In the genomic region with DNA sequence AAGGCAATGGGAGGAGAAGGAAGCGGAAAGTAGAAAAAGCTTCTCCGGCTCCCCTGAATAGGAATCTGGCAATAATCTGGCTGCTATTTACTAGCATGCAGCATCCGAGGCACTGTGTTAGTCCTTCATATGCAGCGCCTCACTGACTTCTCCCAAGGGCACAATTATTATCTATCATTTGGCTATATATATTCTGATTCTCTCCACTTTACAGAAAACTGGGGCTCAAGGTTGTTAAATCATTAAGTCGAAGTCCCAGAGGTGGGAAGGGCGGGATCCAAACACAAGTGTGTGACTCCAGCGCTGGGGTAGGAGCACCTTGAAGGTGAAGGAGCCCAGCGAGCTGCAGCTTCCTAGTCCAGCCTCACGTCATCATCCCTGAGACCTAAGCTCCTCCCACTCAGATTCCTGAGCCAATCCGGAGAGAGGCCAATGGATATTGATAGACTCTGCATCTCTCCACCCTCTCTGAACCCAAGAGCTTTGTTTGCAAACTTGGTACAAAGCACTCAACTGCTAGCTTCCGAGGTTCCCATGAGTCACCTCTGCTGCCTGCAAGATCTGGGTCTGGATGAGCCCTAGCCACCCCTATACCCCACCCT, we compare ENCODE assay signal across 8 cellular contexts. TPM values are rescaled to one million over a fixed set of nuclear protein-coding genes. Genes with fewer than 3 reads are reported as not detected.
DNase-seq lines count a peak whose midpoint lies in the region; ATAC-seq and TF ChIP-seq lines count a peak whose summit lies in the region.

No MANE protein-coding gene starts in this region.

- H3K27ac ChIP-seq in HUES48 (ENCODE audit: low read depth, low read length) (peak overlapping the region; percentile 15), adrenal gland (no peak overlapping the region)

- H3K27me3 ChIP-seq in HUES48 (ENCODE audit: control insufficient read depth, insufficient read depth, low read length) (no peaks in the 10 kb centered on the region), adrenal gland (no peaks in the 10 kb centered on the region)

- H3K4me1 ChIP-seq in HUES48 (ENCODE audit: control insufficient read depth, insufficient read depth, low read length) = 0 out of 2 replicates have a peak, but pooled peaks cover 11% of the 10 kb centered on the region
- H3K4me1 ChIP-seq in adrenal gland (replicated peaks in 1 of 2) = no peaks in the 10 kb centered on the region

- H3K9me3 ChIP-seq in HUES48 (ENCODE audit: control insufficient read depth, insufficient read depth, low read length) = no peaks in the 10 kb centered on the region
- H3K9me3 ChIP-seq in adrenal gland (replicated peaks in 1 of 3) = no peaks in the 10 kb centered on the region

- intact Hi-C loops in adrenal gland (cut with DNase I) = no loop called here

- ATAC-seq in GM19351 (IDR thresholded peaks at IDR 0.05; ENCODE audit: unreplicated experiment) = no peak

- TF ChIP-seq POLR2A in adrenal gland (IDR thresholded peaks at IDR 0.05) = no peak

- TF ChIP-seq CTCF in adrenal gland (IDR thresholded peaks at IDR 0.05) = no peak
- TF ChIP-seq CTCF in retinal pigment epithelial cell (conservative IDR thresholded peaks at IDR 0.05; ENCODE audit: low read depth, low read length) = no peak
- no peak for TF ChIP-seq CTCF in GM20000 (IDR thresholded peaks at IDR 0.05; ENCODE audit: extremely low read depth, missing control alignments)

- DNase-seq in adrenal gland (peak; percentile 22 to 78 (median 34)), hippocampal formation (lab: John Stamatoyannopoulos, UW) (peak; percentile 67 to 85), retinal pigment epithelial cell (ENCODE audit: low read depth) (no peak), COLO829 (ENCODE audit: low spot score) (no peak), GM20000 (ENCODE audit: low spot score) (no peak)
- no peak for DNase-seq in central memory CD4-positive, alpha-beta T cell

- H3K36me3 ChIP-seq in HUES48 (ENCODE audit: control insufficient read depth, insufficient read depth, low read length) (no peaks in the 10 kb centered on the region), adrenal gland (replicated peaks in 1 of 2) (no peaks in the 10 kb centered on the region)

- 18 to 38% (median 24%) methylated on average over 11 of the region's 11 CpGs for WGBS in adrenal gland, 4 donors

- 0 out of 2 replicates have a peak overlapping the region, but pooled peaks have one; percentile 21 for H3K9ac ChIP-seq in HUES48 (ENCODE audit: low read depth, low read length)

- H3K4me3 ChIP-seq in HUES48 (ENCODE audit: low read depth, low read length) = peak overlapping the region; percentile 45
- H3K4me3 ChIP-seq in adrenal gland = peak overlapping the region in 1 of 4 donors; percentile 51
- H3K4me3 ChIP-seq in retinal pigment epithelial cell (ENCODE audit: low read length) = peak overlapping the region; percentile 2

RNA-seq across cellular contexts. Expression of gene EYA3, which starts 16.6 kb away (rescaled TPM):
- 10 to 100 TPM in 7 of 8 donors, 1 to 10 TPM in 1; 8.9 to 28.9 (median 15.8) TPM for total RNA-seq in adrenal gland
- 10 to 100 TPM in 1 of 3 donors, 1 to 10 TPM in 2; 4.3 to 20.9 (median 4.7) TPM for polyA plus RNA-seq in adrenal gland

Comparison
In these comparisons a context has a peak if more than half of its experiments do, and no peak if none do; other contexts are left out.
1. DNase-seq: peak in adrenal gland (7 of 7) and hippocampal formation (2 of 2); none in retinal pigment epithelial cell (single experiment), central memory CD4-positive, alpha-beta T cell (single experiment), COLO829 (single experiment) and GM20000 (single experiment).